39 cellular contexts compared by ENCODE assay signal in genomic region chr20:32595143-32595542, GRCh38.
"Had no signal": no experiment of that assay in that cellular context is flagged by ENCODE, and none has a peak within 500 bp of the region (broad histone marks: within the 10 kb centered on the region; RNA-seq: fewer than 3 reads in every experiment).

No MANE protein-coding gene starts in this region.

- H3K27ac Mint-ChIP-seq: activated naive CD4-positive, alpha-beta T cell treated with anti-CD3 and anti-CD28 coated beads for 36 hours; activated naive CD4-positive, alpha-beta T cell treated with anti-CD3 and anti-CD28 coated beads, Interleukin-2, amount 10 ng/mL, durations not matched to agents 7 days and 5 days; activated naive CD8-positive, alpha-beta T cell; activated naive CD8-positive, alpha-beta T cell treated with anti-CD3 and anti-CD28 coated beads for 36 hours; activated naive CD8-positive, alpha-beta T cell treated with anti-CD3 and anti-CD28 coated beads, Interleukin-2, amount 10 ng/mL, durations not matched to agents 7 days and 5 days; activated naive CD8-positive, alpha-beta T cell treated with anti-CD3 and anti-CD28 coated beads, Interleukin-2, amount 50 U/mL, for 24 hours; activated T-cell treated with anti-CD3 and anti-CD28 coated beads, Interleukin-2, amount 50 U/mL, for 72 hours; activated T-helper 1 cell treated with anti-CD3 and anti-CD28 coated beads, Interleukin-12 subunit alpha, Interleukin-12 subunit beta, Interleukin-2, Interleukin-4 antibody, amounts not matched to agents 30 ng/mL and 10 ng/mL and 1 ng/mL, durations not matched to agents 14 hours and 24 hours and 36 hours; activated T-helper 2 cell treated with anti-CD3 and anti-CD28 coated beads, Interferon-gamma antibody, Interleukin-2, Interleukin-4, amounts not matched to agents 10 μg/mL and 5 μg/mL and 100 μg/mL, durations not matched to agents 14 hours and 24 hours and 36 hours had no signal

- H3K36me3 Mint-ChIP-seq: activated naive CD4-positive, alpha-beta T cell treated with anti-CD3 and anti-CD28 coated beads, Interleukin-2, amount 10 ng/mL, durations not matched to agents 7 days and 5 days; activated naive CD4-positive, alpha-beta T cell treated with anti-CD3 and anti-CD28 coated beads, Interleukin-2, amount 50 U/mL, for 24 hours; activated naive CD4-positive, alpha-beta T cell treated with anti-CD3 and anti-CD28 coated beads, Interleukin-2, amount 50 U/mL, for 72 hours; activated naive CD8-positive, alpha-beta T cell; activated naive CD8-positive, alpha-beta T cell treated with anti-CD3 and anti-CD28 coated beads for 36 hours; activated naive CD8-positive, alpha-beta T cell treated with anti-CD3 and anti-CD28 coated beads, Interleukin-2, amount 10 ng/mL, durations not matched to agents 7 days and 5 days; brain had no signal

- H3K9me3 Mint-ChIP-seq: activated naive CD4-positive, alpha-beta T cell treated with anti-CD3 and anti-CD28 coated beads for 36 hours; activated naive CD4-positive, alpha-beta T cell treated with anti-CD3 and anti-CD28 coated beads, Interleukin-2, amount 10 ng/mL, durations not matched to agents 7 days and 5 days; activated naive CD4-positive, alpha-beta T cell treated with anti-CD3 and anti-CD28 coated beads, Interleukin-2, amount 50 U/mL, for 24 hours; activated naive CD4-positive, alpha-beta T cell treated with anti-CD3 and anti-CD28 coated beads, Interleukin-2, amount 50 U/mL, for 72 hours; activated naive CD8-positive, alpha-beta T cell treated with anti-CD3 and anti-CD28 coated beads for 36 hours; activated naive CD8-positive, alpha-beta T cell treated with anti-CD3 and anti-CD28 coated beads, Interleukin-2, amount 10 ng/mL, durations not matched to agents 7 days and 5 days; activated naive CD8-positive, alpha-beta T cell treated with anti-CD3 and anti-CD28 coated beads, Interleukin-2, amount 50 U/mL, for 24 hours; activated T-cell treated with anti-CD3 and anti-CD28 coated beads, Interleukin-2, amount 50 U/mL, for 4 hours; activated T-cell treated with anti-CD3 and anti-CD28 coated beads, Interleukin-2, amount 50 U/mL, for 72 hours; activated T-helper 1 cell treated with anti-CD3 and anti-CD28 coated beads, Interleukin-12 subunit alpha, Interleukin-12 subunit beta, Interleukin-2, Interleukin-4 antibody, amounts not matched to agents 30 ng/mL and 10 ng/mL and 1 ng/mL, durations not matched to agents 14 hours and 24 hours and 36 hours; activated T-helper 17 cell treated with anti-CD3 and anti-CD28 coated beads, Interleukin-2, amount 50 U/mL, for 72 hours; activated T-helper 2 cell treated with anti-CD3 and anti-CD28 coated beads, Interferon-gamma antibody, Interleukin-2, Interleukin-4, amounts not matched to agents 10 μg/mL and 5 μg/mL and 100 μg/mL, durations not matched to agents 14 hours and 24 hours and 36 hours; central memory CD8-positive, alpha-beta T cell had no signal

- H3K4me1 Mint-ChIP-seq: activated naive CD4-positive, alpha-beta T cell treated with anti-CD3 and anti-CD28 coated beads, Interleukin-2, amount 10 ng/mL, durations not matched to agents 7 days and 5 days; activated naive CD4-positive, alpha-beta T cell treated with anti-CD3 and anti-CD28 coated beads, Interleukin-2, amount 50 U/mL, for 24 hours; brain; central memory CD8-positive, alpha-beta T cell had no signal

- H3K27me3 Mint-ChIP-seq: activated naive CD4-positive, alpha-beta T cell treated with anti-CD3 and anti-CD28 coated beads, Interleukin-2, amount 50 U/mL, for 24 hours; activated naive CD8-positive, alpha-beta T cell; activated naive CD8-positive, alpha-beta T cell treated with anti-CD3 and anti-CD28 coated beads for 36 hours; activated naive CD8-positive, alpha-beta T cell treated with anti-CD3 and anti-CD28 coated beads, Interleukin-2, amount 50 U/mL, for 24 hours; activated T-helper 17 cell treated with anti-CD3 and anti-CD28 coated beads, Interleukin-2, amount 50 U/mL, for 72 hours; central memory CD8-positive, alpha-beta T cell had no signal

- H3K9me3 ChIP-seq: adrenal gland, ascending aorta, body of pancreas, breast epithelium had no signal

- H3K4me3 Mint-ChIP-seq: activated naive CD4-positive, alpha-beta T cell treated with anti-CD3 and anti-CD28 coated beads for 36 hours; activated naive CD4-positive, alpha-beta T cell treated with anti-CD3 and anti-CD28 coated beads, Interleukin-2, amount 10 ng/mL, durations not matched to agents 7 days and 5 days; activated naive CD4-positive, alpha-beta T cell treated with anti-CD3 and anti-CD28 coated beads, Interleukin-2, amount 50 U/mL, for 24 hours; activated naive CD8-positive, alpha-beta T cell; activated naive CD8-positive, alpha-beta T cell treated with anti-CD3 and anti-CD28 coated beads for 36 hours; activated naive CD8-positive, alpha-beta T cell treated with anti-CD3 and anti-CD28 coated beads, Interleukin-2, amount 10 ng/mL, durations not matched to agents 7 days and 5 days; activated naive CD8-positive, alpha-beta T cell treated with anti-CD3 and anti-CD28 coated beads, Interleukin-2, amount 50 U/mL, for 24 hours; activated T-cell treated with anti-CD3 and anti-CD28 coated beads, Interleukin-2, amount 50 U/mL, for 4 hours; activated T-cell treated with anti-CD3 and anti-CD28 coated beads, Interleukin-2, amount 50 U/mL, for 72 hours; activated T-helper 1 cell treated with anti-CD3 and anti-CD28 coated beads, Interleukin-12 subunit alpha, Interleukin-12 subunit beta, Interleukin-2, Interleukin-4 antibody, amounts not matched to agents 30 ng/mL and 10 ng/mL and 1 ng/mL, durations not matched to agents 14 hours and 24 hours and 36 hours; activated T-helper 17 cell treated with anti-CD3 and anti-CD28 coated beads, Interleukin-2, amount 50 U/mL, for 72 hours; brain; central memory CD8-positive, alpha-beta T cell had no signal

- FAIRE-seq: astrocyte, bronchial epithelial cell, colon had no signal

- H3K4me3 ChIP-seq: adrenal gland, ascending aorta, body of pancreas, breast epithelium, cardiac muscle cell had no signal

- H3K27ac ChIP-seq: adrenal gland, ascending aorta, body of pancreas, brain microvascular endothelial cell, breast epithelium, cardiac muscle cell had no signal

- H3K27me3 ChIP-seq: adrenal gland, ascending aorta, body of pancreas, brain microvascular endothelial cell, breast epithelium, cardiac muscle cell had no signal

- H3K4me1 ChIP-seq: adrenal gland, ascending aorta, body of pancreas, breast epithelium had no signal

- DNase-seq: activated effector memory CD4-positive, alpha-beta T cell treated with anti-CD3 and anti-CD28 coated beads, Interleukin-2, amount 50 U/mL, for 16 hours; activated effector memory CD4-positive, alpha-beta T cell treated with Interleukin-2 at 50 U/mL for 16 hours; activated gamma-delta T cell; activated gamma-delta T cell treated with Interleukin-2 at 50 U/mL for 16 hours; activated naive CD4-positive, alpha-beta T cell; activated naive CD4-positive, alpha-beta T cell treated with anti-CD3 and anti-CD28 coated beads for 36 hours; activated naive CD4-positive, alpha-beta T cell treated with anti-CD3 and anti-CD28 coated beads, Interleukin-2, amount 10 ng/mL, durations not matched to agents 7 days and 5 days; activated naive CD4-positive, alpha-beta T cell treated with anti-CD3 and anti-CD28 coated beads, Interleukin-2, amount 50 U/mL, for 16 hours; activated naive CD4-positive, alpha-beta T cell treated with Interleukin-2 at 50 U/mL for 16 hours; activated naive CD8-positive, alpha-beta T cell treated with anti-CD3 and anti-CD28 coated beads for 36 hours; activated naive CD8-positive, alpha-beta T cell treated with anti-CD3 and anti-CD28 coated beads, Interleukin-2, amount 10 ng/mL, durations not matched to agents 7 days and 5 days; activated naive CD8-positive, alpha-beta T cell treated with anti-CD3 and anti-CD28 coated beads, Interleukin-2, amount 50 U/mL, for 24 hours; activated T-cell treated with anti-CD3 and anti-CD28 coated beads, Interleukin-2, amount 50 U/mL, for 4 hours; activated T-cell treated with anti-CD3 and anti-CD28 coated beads, Interleukin-2, amount 50 U/mL, for 48 hours; activated T-cell treated with anti-CD3 and anti-CD28 coated beads, Interleukin-2, amount 50 U/mL, for 72 hours; adrenal gland; amniotic stem cell; amygdala; anterior cingulate cortex; aorta; body of pancreas; brain microvascular endothelial cell; caudate nucleus; central memory CD4-positive, alpha-beta T cell; cerebellar nuclear complex had no signal

- ATAC-seq: activated naive CD4-positive, alpha-beta T cell treated with anti-CD3 and anti-CD28 coated beads, Interleukin-2, amount 50 U/mL, for 72 hours; activated naive CD8-positive, alpha-beta T cell treated with anti-CD3 and anti-CD28 coated beads, Interleukin-2, amount 50 U/mL, for 24 hours; activated T-cell treated with anti-CD3 and anti-CD28 coated beads, Interleukin-2, amount 50 U/mL, for 4 hours; activated T-cell treated with anti-CD3 and anti-CD28 coated beads, Interleukin-2, amount 50 U/mL, for 72 hours; activated T-helper 17 cell treated with anti-CD3 and anti-CD28 coated beads, Interleukin-2, amount 50 U/mL, for 72 hours; body of pancreas had no signal

- H3K36me3 ChIP-seq: adrenal gland, ascending aorta, brain microvascular endothelial cell, breast epithelium, cardiac muscle cell had no signal
